8 cellular contexts compared by ENCODE assay signal in genomic region chr2:45649855-45650806, GRCh38. TPM values are rescaled to one million over a fixed set of nuclear protein-coding genes. Genes with fewer than 3 reads are reported as not detected.
DNase-seq lines count a peak whose midpoint lies in the region; ATAC-seq and TF ChIP-seq lines count a peak whose summit lies in the region.

No MANE protein-coding gene starts in this region.

- peak overlapping the region; percentile 94 for H3K4me3 Mint-ChIP-seq in activated naive CD4-positive, alpha-beta T cell treated with anti-CD3 and anti-CD28 coated beads, Interleukin-2, amount 50 U/mL, for 24 hours
- H3K4me3 Mint-ChIP-seq in osteocyte (ENCODE audit: unreplicated experiment): peak overlapping the region; percentile 87

- H3K36me3 Mint-ChIP-seq in activated naive CD4-positive, alpha-beta T cell treated with anti-CD3 and anti-CD28 coated beads, Interleukin-2, amount 50 U/mL, for 24 hours: no peaks in the 10 kb centered on the region
- H3K36me3 Mint-ChIP-seq in osteocyte (ENCODE audit: unreplicated experiment): no peaks in the 10 kb centered on the region

- peaks cover 3% of the 10 kb centered on the region for H3K4me1 ChIP-seq in RWPE2 (ENCODE audit: insufficient read depth, poor library complexity, severe bottlenecking)

- H3K27me3 ChIP-seq in RWPE2 (ENCODE audit: insufficient read depth, poor library complexity, severe bottlenecking): no peaks in the 10 kb centered on the region

- no peaks in the 10 kb centered on the region for H3K36me3 ChIP-seq in RWPE2 (ENCODE audit: low read depth)

- TF ChIP-seq POLR2A in GM18951 (IDR thresholded peaks at IDR 0.05; ENCODE audit: extremely low read depth, insufficient read depth, insufficient read length): peak; percentile 57

- in situ Hi-C loops in GM18951 (cut with MboI; ENCODE audit: low sequenced_read_pairs, unreplicated experiment): loop anchor here (10.0 kb wide), 2 partner anchors 125 to 285 kb away; no protein-coding TSS in a partner anchor

- DNase-seq in AG20443 (ENCODE audit: low spot score) (peak; percentile 83), RWPE2 (ENCODE audit: low spot score) (no peak), head of caudate nucleus (peak; percentile 33 to 88 (median 72)), osteocyte (ENCODE audit: extremely low spot score, unreplicated experiment) (peak; percentile 87), ureter (ENCODE audit: low spot score) (peak; percentile 79)

- peaks cover 41% of the 10 kb centered on the region for H3K4me1 Mint-ChIP-seq in activated naive CD4-positive, alpha-beta T cell treated with anti-CD3 and anti-CD28 coated beads, Interleukin-2, amount 50 U/mL, for 24 hours
- H3K4me1 Mint-ChIP-seq in osteocyte (ENCODE audit: unreplicated experiment): peaks cover 31% of the 10 kb centered on the region

- H3K9me3 Mint-ChIP-seq in activated naive CD4-positive, alpha-beta T cell treated with anti-CD3 and anti-CD28 coated beads, Interleukin-2, amount 50 U/mL, for 24 hours: no peaks in the 10 kb centered on the region
- no peaks in the 10 kb centered on the region for H3K9me3 Mint-ChIP-seq in osteocyte (ENCODE audit: unreplicated experiment)

- H3K4me3 ChIP-seq in RWPE2 (ENCODE audit: severe bottlenecking): peak overlapping the region; percentile 87

- ATAC-seq in HG03280 (IDR thresholded peaks at IDR 0.05; ENCODE audit: unreplicated experiment) (peak; percentile 16), RWPE2 (ENCODE audit: low read depth) (peak; percentile 47)

- peak overlapping the region; percentile 78 for H3K27ac Mint-ChIP-seq in activated naive CD4-positive, alpha-beta T cell treated with anti-CD3 and anti-CD28 coated beads, Interleukin-2, amount 50 U/mL, for 24 hours
- peak overlapping the region; percentile 77 for H3K27ac Mint-ChIP-seq in osteocyte (ENCODE audit: unreplicated experiment)

- no peaks in the 10 kb centered on the region for H3K27me3 Mint-ChIP-seq in activated naive CD4-positive, alpha-beta T cell treated with anti-CD3 and anti-CD28 coated beads, Interleukin-2, amount 50 U/mL, for 24 hours
- H3K27me3 Mint-ChIP-seq in osteocyte (ENCODE audit: unreplicated experiment): no peaks in the 10 kb centered on the region

- H3K27ac ChIP-seq in RWPE2 (ENCODE audit: poor library complexity, severe bottlenecking): peak overlapping the region; percentile 63

- TF ChIP-seq CTCF in RWPE2 (IDR thresholded peaks at IDR 0.05; ENCODE audit: poor library complexity, severe bottlenecking): no peak
- no peak for TF ChIP-seq CTCF in osteocyte (IDR thresholded peaks at IDR 0.05)

- H3K9me3 ChIP-seq in RWPE2 (ENCODE audit: severe bottlenecking): no peaks in the 10 kb centered on the region

- intact Hi-C loops in head of caudate nucleus (cut with DNase I): no loop called here

RNA-seq across cellular contexts. Expression of gene PRKCE, which starts 1.3 kb away (rescaled TPM):
- total RNA-seq in osteocyte: 10.4 and 13.8 TPM in 2 replicates
- total RNA-seq in ureter: 54.3 TPM

RNA-seq across cellular contexts. Expression of gene SRBD1, which starts 39.1 kb away (rescaled TPM):
- total RNA-seq in osteocyte (13.8 and 15.2 TPM in 2 replicates), ureter (30.3 TPM)
